Comparison of ENCODE assay signal across 6 cellular contexts in genomic region chr19:44925114-44925891, GRCh38. TPM values are rescaled to one million over a fixed set of nuclear protein-coding genes. Genes with fewer than 3 reads are reported as not detected.
DNase-seq lines count a peak whose midpoint lies in the region; ATAC-seq and TF ChIP-seq lines count a peak whose summit lies in the region.

No MANE protein-coding gene starts in this region.

- H3K36me3 Mint-ChIP-seq in HFFc6 (ENCODE audit: low read depth) = no peaks in the 10 kb centered on the region

- TF ChIP-seq POLR2A in sigmoid colon (IDR thresholded peaks at IDR 0.05) = no peak

- no peak for ATAC-seq in GM21786 (IDR thresholded peaks at IDR 0.05; ENCODE audit: unreplicated experiment)

- H3K4me3 ChIP-seq in foreskin fibroblast (ENCODE audit: low read depth in 1 of 2, low read length in 2 of 2) = no peak overlapping the region
- H3K4me3 ChIP-seq in sigmoid colon = no peak overlapping the region

- peaks cover 16% of the 10 kb centered on the region for H3K27me3 Mint-ChIP-seq in HFFc6 (ENCODE audit: insufficient read depth)

- H3K4me1 ChIP-seq in sigmoid colon = peaks cover 0 to 13% (median 9%) of the 10 kb centered on the region in 4 donors

- no peaks in the 10 kb centered on the region for H3K27me3 ChIP-seq in sigmoid colon

- H3K9me3 Mint-ChIP-seq in HFFc6 = no peaks in the 10 kb centered on the region

- intact Hi-C loops in sigmoid colon (cut with DNase I) = no loop called here

- peak; percentile 43 for DNase-seq in M059J (ENCODE audit: low read depth)
- DNase-seq in foreskin fibroblast = peak; percentile 82 to 91
- DNase-seq in sigmoid colon = peak; percentile 92
- no peak for DNase-seq in HFFc6
- DNase-seq in G401 (ENCODE audit: low spot score) = no peak

- in situ Hi-C loops in G401 (cut with HindIII; ENCODE audit: low sequenced_read_pairs) = no loop called here

- H3K36me3 ChIP-seq in sigmoid colon = no peaks in the 10 kb centered on the region

- peak overlapping the region; percentile 14 to 55 (median 18) for H3K27ac ChIP-seq in sigmoid colon

- no peak for TF ChIP-seq EP300 in sigmoid colon (IDR thresholded peaks at IDR 0.05)

- no peak overlapping the region for H3K4me3 Mint-ChIP-seq in HFFc6

- TF ChIP-seq CTCF in foreskin fibroblast (IDR thresholded peaks at IDR 0.05; ENCODE audit: low read depth, low read length) = no peak
- TF ChIP-seq CTCF in sigmoid colon (IDR thresholded peaks at IDR 0.05) = no peak
- no peak for TF ChIP-seq CTCF in HFFc6 (IDR thresholded peaks at IDR 0.05)

- 42 to 67% methylated on average over 8 of the region's 8 CpGs for WGBS in sigmoid colon, 2 donors

- H3K9me3 ChIP-seq in sigmoid colon = no peaks in the 10 kb centered on the region

- H3K4me1 Mint-ChIP-seq in HFFc6 (ENCODE audit: low read depth) = peaks cover 14% of the 10 kb centered on the region

- H3K27ac Mint-ChIP-seq in HFFc6 = no peak overlapping the region

RNA-seq across cellular contexts. Expression of gene APOC1, which starts 10.9 kb away (rescaled TPM):
- total RNA-seq in M059J (2014; rRNA removed; shearing (Covaris generic)) = 1.4 and 5.4 TPM in 2 replicates
- total RNA-seq in sigmoid colon = 10 to 100 TPM in 1 of 4 donors, 1 to 10 TPM in 2, not detected in 1; 2.3 to 11.8 (median 5.8) TPM
- 10 to 100 TPM; 46.2 to 73.3 (median 49.9) TPM for polyA plus RNA-seq in sigmoid colon
- total RNA-seq in HFFc6 (2021; fragmentation: NEBNext Ultra II Directional; extraction: Animal tissue kit (Norgen Biotek cat#: 25700)) = 1 to 10 TPM in 5 of 6 experiments, not detected in 1; 1.4 to 6.8 (median 2.4) TPM
- 182 and 412 TPM in 2 replicates for total RNA-seq in G401 (2014; rRNA removed; shearing (Covaris generic))

RNA-seq across cellular contexts. Expression of gene APOC4, which starts 16.7 kb away (rescaled TPM):
- not detected in 2 replicates for total RNA-seq in M059J (2014; rRNA removed; shearing (Covaris generic))
- total RNA-seq in sigmoid colon = not detected
- not detected for polyA plus RNA-seq in sigmoid colon
- not detected for total RNA-seq in HFFc6 (2021; fragmentation: NEBNext Ultra II Directional; extraction: Animal tissue kit (Norgen Biotek cat#: 25700))
- total RNA-seq in G401 (2014; rRNA removed; shearing (Covaris generic)) = not detected in 2 replicates

RNA-seq across cellular contexts. Expression of gene APOE, which starts 19.7 kb away (rescaled TPM):
- total RNA-seq in M059J (2014; rRNA removed; shearing (Covaris generic)) = 1.6 and 3.5 TPM in 2 replicates
- 100 to 1,000 TPM in 2 of 4 donors, 10 to 100 TPM in 2; 63.5 to 188 (median 92.2) TPM for total RNA-seq in sigmoid colon
- polyA plus RNA-seq in sigmoid colon = 100 to 1,000 TPM; 111 to 326 (median 208) TPM
- total RNA-seq in HFFc6 (2021; fragmentation: NEBNext Ultra II Directional; extraction: Animal tissue kit (Norgen Biotek cat#: 25700)) = 1 to 10 TPM; 1.9 to 6.5 (median 2.5) TPM
- total RNA-seq in G401 (2014; rRNA removed; shearing (Covaris generic)) = 2,018 and 2,607 TPM in 2 replicates

RNA-seq across cellular contexts. Expression of gene APOC2, which starts 20.5 kb away (rescaled TPM):
- total RNA-seq in M059J (2014; rRNA removed; shearing (Covaris generic)) = not detected in 2 replicates
- total RNA-seq in sigmoid colon = not detected
- 10 to 100 TPM in 1 of 3 donors, 1 to 10 TPM in 2; 3.0 to 10.6 (median 3.3) TPM for polyA plus RNA-seq in sigmoid colon
- total RNA-seq in HFFc6 (2021; fragmentation: NEBNext Ultra II Directional; extraction: Animal tissue kit (Norgen Biotek cat#: 25700)) = not detected
- not detected in 2 replicates for total RNA-seq in G401 (2014; rRNA removed; shearing (Covaris generic))

RNA-seq across cellular contexts. Expression of gene CLPTM1, which starts 29.9 kb away (rescaled TPM):
- 47.6 and 70.6 TPM in 2 replicates for total RNA-seq in M059J (2014; rRNA removed; shearing (Covaris generic))
- 10 to 100 TPM; 31.6 to 51.5 (median 45.1) TPM for total RNA-seq in sigmoid colon
- polyA plus RNA-seq in sigmoid colon = 10 to 100 TPM; 22.2 to 94.0 (median 27.0) TPM
- total RNA-seq in HFFc6 (2021; fragmentation: NEBNext Ultra II Directional; extraction: Animal tissue kit (Norgen Biotek cat#: 25700)) = 100 to 1,000 TPM; 160 to 184 (median 172) TPM
- total RNA-seq in G401 (2014; rRNA removed; shearing (Covaris generic)) = 6.2 and 17.2 TPM in 2 replicates

Comparison
In these comparisons a context has a peak if more than half of its experiments do, and no peak if none do; other contexts are left out.
1. DNase-seq: peak in M059J (single experiment), foreskin fibroblast (2 of 2) and sigmoid colon (single experiment); none in HFFc6 (single experiment) and G401 (single experiment).
2. RNA of gene APOC1, which starts 10.9 kb away (total RNA-seq): 182 to 412 TPM in G401; 2.3 to 11.8 TPM in sigmoid colon, 1.4 to 6.8 TPM in HFFc6 and 1.4 to 5.4 TPM in M059J; every median in the first group is over 10 times any median in the second.
3. RNA of gene APOE, which starts 19.7 kb away (total RNA-seq): 2,018 to 2,607 TPM in G401; 63.5 to 188 TPM in sigmoid colon, 1.6 to 3.5 TPM in M059J and 1.9 to 6.5 TPM in HFFc6; every median in the first group is over 10 times any median in the second.